In the genomic region with DNA sequence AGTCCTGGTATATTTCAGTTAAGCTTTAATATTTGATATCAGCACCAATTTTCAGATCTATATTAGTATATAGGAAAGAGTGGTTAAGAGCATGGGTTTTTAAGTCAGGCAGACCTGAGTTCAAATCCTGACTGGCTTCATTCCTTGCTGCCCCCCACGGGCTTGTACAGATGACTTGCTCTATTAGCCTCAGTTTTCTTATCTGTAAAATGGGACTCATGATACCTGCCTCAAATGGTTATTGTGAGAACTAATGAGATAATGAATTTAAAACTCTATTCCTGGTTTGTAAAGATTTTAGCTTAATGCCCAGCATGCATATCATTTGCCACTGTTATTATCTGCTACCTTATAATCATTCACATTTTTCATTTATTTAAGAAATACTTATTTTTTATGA, we compare ENCODE assay signal across 27 cellular contexts.
"Had no signal": no experiment of that assay in that cellular context is flagged by ENCODE, and none has a peak within 500 bp of the region (broad histone marks: within the 10 kb centered on the region; RNA-seq: fewer than 3 reads in every experiment).

No MANE protein-coding gene starts in this region.

- ATAC-seq: effector memory CD8-positive, alpha-beta T cell; esophagus mucosa; foreskin keratinocyte; gastrocnemius medialis; gastroesophageal sphincter; heart left ventricle; heart right ventricle had no signal

- FAIRE-seq: colon, endometrium, endothelial cell of umbilical vein, frontal cortex had no signal

- H3K4me1 ChIP-seq: colonic mucosa, esophagus muscularis mucosa, esophagus squamous epithelium, foreskin keratinocyte, gastrocnemius medialis, gastroesophageal sphincter, heart left ventricle, heart right ventricle had no signal

- H3K36me3 ChIP-seq: colonic mucosa, esophagus muscularis mucosa, esophagus squamous epithelium, gastrocnemius medialis, gastroesophageal sphincter, heart left ventricle, heart right ventricle had no signal

- H3K27ac ChIP-seq: colonic mucosa, coronary artery, dorsolateral prefrontal cortex, epithelial cell of prostate, esophagus muscularis mucosa, esophagus squamous epithelium, foreskin keratinocyte, gastrocnemius medialis, gastroesophageal sphincter, heart left ventricle, heart right ventricle had no signal

- DNase-seq: colonic mucosa; cortex of kidney; dermis blood vessel endothelial cell; dorsolateral prefrontal cortex; effector CD4-positive, alpha-beta T cell; effector CD8-positive, alpha-beta T cell; effector memory CD4-positive, alpha-beta T cell; effector memory CD8-positive, alpha-beta T cell; endodermal cell; erythroblast; esophagus squamous epithelium; foreskin fibroblast; foreskin keratinocyte; foreskin melanocyte; gastrocnemius medialis; glutamatergic neuron; heart left ventricle; heart right ventricle had no signal

- H3K9me3 ChIP-seq: colonic mucosa, esophagus muscularis mucosa, esophagus squamous epithelium, gastrocnemius medialis, gastroesophageal sphincter, heart left ventricle, heart right ventricle had no signal

- H3K4me3 ChIP-seq: colonic mucosa, coronary artery, dorsolateral prefrontal cortex, esophagus muscularis mucosa, esophagus squamous epithelium, gastrocnemius medialis, gastroesophageal sphincter, heart left ventricle, heart right ventricle had no signal

- H3K27me3 ChIP-seq: colonic mucosa, dorsolateral prefrontal cortex, esophagus muscularis mucosa, esophagus squamous epithelium, foreskin keratinocyte, gastrocnemius medialis, gastroesophageal sphincter, heart left ventricle, heart right ventricle had no signal
